ENCODE assay signal across 16 cellular contexts in the genomic region with DNA sequence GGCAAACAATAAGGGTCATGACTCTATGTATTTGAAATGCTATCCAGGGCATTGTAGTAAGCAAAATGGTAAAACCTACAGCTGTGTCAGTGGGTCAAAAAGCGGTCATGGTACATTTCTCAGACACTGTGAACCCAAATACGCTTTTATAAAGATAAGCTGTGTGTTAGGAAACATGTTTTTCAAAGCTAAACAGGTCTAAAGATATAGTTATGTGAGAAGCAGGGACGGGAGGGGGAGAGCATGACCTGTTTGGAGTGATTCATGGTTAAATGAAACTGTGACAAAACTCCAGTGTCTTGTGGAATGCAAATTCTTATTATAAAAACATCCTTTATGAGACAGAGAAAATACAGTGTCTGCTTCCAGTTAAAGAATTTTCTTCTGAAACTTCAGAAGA.
A peak's percentile ranks its signal among the peaks of the same experiment; 100 is the strongest.
DNase-seq lines count a peak whose midpoint lies in the region; ATAC-seq, FAIRE-seq and TF ChIP-seq lines count a peak whose summit lies in the region.
"Had no signal": no experiment of that assay in that cellular context is flagged by ENCODE, and none has a peak within 500 bp of the region (broad histone marks: within the 10 kb centered on the region; RNA-seq: fewer than 3 reads in every experiment).

No MANE protein-coding gene starts in this region.

- no peak overlapping the region for H2BK120ac ChIP-seq in mesendoderm (ENCODE audit: low read depth, low read length)

- RAD21 ChIA-PET in GM12878 (lab: Charles Lee; ENCODE audit: unreplicated experiment): no interaction called here

- no peak for TF ChIP-seq EP300 in GM12878 (IDR thresholded peaks at IDR 0.05; ENCODE audit: borderline replicate concordance in 1 of 2, control insufficient read depth in 1 of 2, low read depth in 2 of 2, low read length in 2 of 2)

- TF ChIP-seq POLR2A in GM12878 (IDR thresholded peaks at IDR 0.05; ENCODE audit: low read depth, low read length): no peak

- H3K36me3 ChIP-seq in GM12878 (ENCODE audit: control insufficient read depth in 2 of 2, insufficient read depth in 2 of 2, low read length in 1 of 2) (no peaks in the 10 kb centered on the region), skeletal muscle satellite cell (ENCODE audit: insufficient read depth, low read length) (no peaks in the 10 kb centered on the region), mesendoderm (ENCODE audit: control insufficient read depth, insufficient read depth, low read length) (no peaks in the 10 kb centered on the region)
- H3K36me3 ChIP-seq: gastroesophageal sphincter, pancreas had no signal

- in situ Hi-C loops in GM12878 (cut with MboI): no loop called here

- no peak overlapping the region for H3K4ac ChIP-seq in mesendoderm (ENCODE audit: low read depth, low read length)

- H3K56ac ChIP-seq in mesendoderm (ENCODE audit: low read length): no peak overlapping the region

- intact Hi-C loops in GM12878 (cut with micrococcal nuclease; ENCODE audit: unreplicated experiment): no loop called here

- SMC1A ChIA-PET in GM12878 (lab: Charles Lee; ENCODE audit: uncharacterized antibody, unreplicated experiment): interaction anchor here (1.5 to 1.7 kb wide), 3 partner anchors 10 to 14 kb away, joined by 4 to 8 read pairs (median 4); no protein-coding TSS in a partner anchor

- no peak overlapping the region for H2BK5ac ChIP-seq in mesendoderm (ENCODE audit: low read length)

- H2AFZ ChIP-seq in GM12878 (ENCODE audit: control insufficient read depth, low read depth, low read length): no peak overlapping the region

- H3K4me1 ChIP-seq in GM12878 (ENCODE audit: control insufficient read depth, insufficient read depth, low read length): no peaks in the 10 kb centered on the region
- H3K4me1 ChIP-seq in foreskin keratinocyte: peaks cover 13% of the 10 kb centered on the region
- H3K4me1 ChIP-seq in skeletal muscle satellite cell (ENCODE audit: control insufficient read depth, insufficient read depth, low read length): peaks cover 27% of the 10 kb centered on the region
- H3K4me1 ChIP-seq in mesendoderm (ENCODE audit: control insufficient read depth, low read depth, low read length): peaks cover 3% of the 10 kb centered on the region
- H3K4me1 ChIP-seq: gastroesophageal sphincter, pancreas, testis had no signal

- no peak for TF ChIP-seq RAD21 in GM12878 (IDR thresholded peaks at IDR 0.05; ENCODE audit: insufficient read depth, low read depth, low read length)

- H3K9me3 ChIP-seq in GM12878 (replicated peaks; ENCODE audit: control insufficient read depth, insufficient read depth, low read length): no peaks in the 10 kb centered on the region
- H3K9me3 ChIP-seq in skeletal muscle satellite cell (replicated peaks; ENCODE audit: low read length): no peaks in the 10 kb centered on the region
- H3K9me3 ChIP-seq: gastroesophageal sphincter, pancreas, testis had no signal

- CTCF ChIA-PET in GM12878 (lab: Yijun Ruan, JAX): interaction anchor here (1.3 to 1.8 kb wide), 2 partner anchors 21 to 38 kb away, joined by 4 to 6 read pairs; no protein-coding TSS in a partner anchor

- H3K4me2 ChIP-seq in GM12878 (ENCODE audit: control insufficient read depth, insufficient read depth): no peak overlapping the region
- peak overlapping the region; percentile 22 for H3K4me2 ChIP-seq in skeletal muscle satellite cell (ENCODE audit: low read length)
- H3K4me2 ChIP-seq in mesendoderm (ENCODE audit: low read length): no peak overlapping the region

- ATAC-seq in GM12878: peak; percentile 29; the same call in 1 of the 3 replicates
- peak; percentile 60 for ATAC-seq in foreskin keratinocyte
- ATAC-seq: gastroesophageal sphincter, pancreas, Right ventricle myocardium inferior had no signal

- POLR2A ChIA-PET in GM12878 (lab: Charles Lee): no interaction called here

- BruUV-seq in GM12878 (replicated peaks; lab: Mats Ljungman, UMichigan): no TSS peak

- H3K4me3 ChIP-seq in GM12878: no peak overlapping the region
- no peak overlapping the region for H3K4me3 ChIP-seq in skeletal muscle satellite cell (ENCODE audit: low read length)
- H3K4me3 ChIP-seq in mesendoderm (ENCODE audit: low read length): no peak overlapping the region
- H3K4me3 ChIP-seq: gastroesophageal sphincter, testis had no signal

- TF ChIP-seq CTCF in GM12878 (IDR thresholded peaks at IDR 0.05 in 2 of 3, conservative IDR thresholded peaks at IDR 0.05 in 1 of 3; ENCODE audit: control insufficient read depth in 2 of 3, extremely low read depth in 1 of 3, insufficient read depth in 1 of 3, low read depth in 3 of 3, low read length in 3 of 3) (no peak), foreskin keratinocyte (conservative IDR thresholded peaks at IDR 0.05) (no peak)

- no peak overlapping the region for H3K27ac ChIP-seq in GM12878 (ENCODE audit: control insufficient read depth, insufficient read depth)
- H3K27ac ChIP-seq in foreskin keratinocyte: peak overlapping the region; percentile 70
- H3K27ac ChIP-seq in mesendoderm (ENCODE audit: low read depth, low read length): no peak overlapping the region
- H3K27ac ChIP-seq: gastroesophageal sphincter, pancreas, testis had no signal

- no peak overlapping the region for H4K8ac ChIP-seq in mesendoderm (ENCODE audit: low read depth, low read length)

- H3K79me1 ChIP-seq in mesendoderm (ENCODE audit: low read length): no peaks in the 10 kb centered on the region

- H3K18ac ChIP-seq in mesendoderm (ENCODE audit: low read length): no peak overlapping the region

- no peaks in the 10 kb centered on the region for H3K27me3 ChIP-seq in GM12878 (replicated peaks in 1 of 2; ENCODE audit: control insufficient read depth in 2 of 2, insufficient read depth in 2 of 2, low read length in 1 of 2)
- no peaks in the 10 kb centered on the region for H3K27me3 ChIP-seq in foreskin keratinocyte
- H3K27me3 ChIP-seq in skeletal muscle satellite cell (ENCODE audit: control insufficient read depth, insufficient read depth, low read length): no peaks in the 10 kb centered on the region
- no peaks in the 10 kb centered on the region for H3K27me3 ChIP-seq in mesendoderm (ENCODE audit: insufficient read depth, low read length, poor library complexity)
- H3K27me3 ChIP-seq: gastroesophageal sphincter, pancreas, testis had no signal

- H3K23ac ChIP-seq in mesendoderm (ENCODE audit: low read length): no peak overlapping the region

- no peak overlapping the region for H2BK15ac ChIP-seq in mesendoderm (replicated peaks; ENCODE audit: low read depth)

- no peaks in the 10 kb centered on the region for H4K20me1 ChIP-seq in GM12878 (ENCODE audit: control insufficient read depth, insufficient read depth)

- no peak overlapping the region for H2AK5ac ChIP-seq in mesendoderm (ENCODE audit: low read length)

- 0% methylated on average over 3 of the region's 3 CpGs for WGBS in GM12878 (ENCODE audit: insufficient coverage, insufficient replicate concordance, low lambda C conversion rate, missing lambda C conversion rate)
- no CpG with 5 or more reads among the region's 3 CpGs for WGBS in mesendoderm (ENCODE audit: extremely low coverage, insufficient coverage, low lambda C conversion rate)

- DNase-seq in HT1080 (ENCODE audit: low read depth) (peak; percentile 41), GM12878 (ENCODE audit: low read depth, low spot score) (no peak), foreskin keratinocyte (peak; percentile 57 to 83), NCI-H345 (lab: John Stamatoyannopoulos, UW) (no peak), mesendoderm (no peak), NCI-H510A (lab: John Stamatoyannopoulos, UW) (no peak)
- DNase-seq: activated CD4-positive, alpha-beta T cell treated with anti-CD3 and anti-CD28 coated beads for 48 hours; DMS79 treated with DMSO at 0.1 percent for 48 hours; midbrain; NCI-H187 treated with DMSO at 0.1 percent for 48 hours; NCI-H82; pancreas; testis had no signal

- H3K9ac ChIP-seq in GM12878 (ENCODE audit: control insufficient read depth, insufficient read depth, low read length) (no peak overlapping the region), skeletal muscle satellite cell (ENCODE audit: low read depth, low read length) (peak overlapping the region; percentile 62), mesendoderm (ENCODE audit: low read length) (no peak overlapping the region)

- H4K5ac ChIP-seq in mesendoderm (ENCODE audit: low read length): no peak overlapping the region

- no peaks in the 10 kb centered on the region for H3K79me2 ChIP-seq in GM12878 (ENCODE audit: control insufficient read depth, insufficient read depth, low read length)
- H3K79me2 ChIP-seq in mesendoderm (ENCODE audit: control insufficient read depth, insufficient read depth, low read length): no peaks in the 10 kb centered on the region

- no peak for FAIRE-seq in GM12878 (lab: Jason Lieb, UNC)
- FAIRE-seq: pancreas had no signal

TF ChIP-seq in GM12878, 131 proteins besides CTCF, POLR2A, EP300 and RAD21 (continues in another document):
- no peak for TF ChIP-seq PAX8 (IDR thresholded peaks at IDR 0.05)
- TF ChIP-seq KLF5 (IDR thresholded peaks at IDR 0.05; ENCODE audit: partially characterized antibody): no peak
- no peak for TF ChIP-seq EZH2 (IDR thresholded peaks at IDR 0.05; ENCODE audit: borderline replicate concordance, control insufficient read depth, low read depth, low read length)
- TF ChIP-seq BACH1 (IDR thresholded peaks at IDR 0.05; ENCODE audit: borderline replicate concordance): no peak
- TF ChIP-seq GABPA (IDR thresholded peaks at IDR 0.05; ENCODE audit: low read depth): no peak
- no peak for TF ChIP-seq RELA (IDR thresholded peaks at IDR 0.05; ENCODE audit: borderline replicate concordance, partially characterized antibody)
- TF ChIP-seq MXI1 (IDR thresholded peaks at IDR 0.05; ENCODE audit: low read depth, low read length): no peak
- TF ChIP-seq TARDBP (IDR thresholded peaks at IDR 0.05; ENCODE audit: borderline replicate concordance): no peak
- TF ChIP-seq ZNF274 (IDR thresholded peaks at IDR 0.05; ENCODE audit: insufficient read depth, insufficient read length): no peak
- TF ChIP-seq WRNIP1 (IDR thresholded peaks at IDR 0.05; ENCODE audit: borderline replicate concordance, low read depth, low read length): no peak
- no peak for TF ChIP-seq SMAD5 (IDR thresholded peaks at IDR 0.05; ENCODE audit: low read depth)
- TF ChIP-seq, protein P1, sequence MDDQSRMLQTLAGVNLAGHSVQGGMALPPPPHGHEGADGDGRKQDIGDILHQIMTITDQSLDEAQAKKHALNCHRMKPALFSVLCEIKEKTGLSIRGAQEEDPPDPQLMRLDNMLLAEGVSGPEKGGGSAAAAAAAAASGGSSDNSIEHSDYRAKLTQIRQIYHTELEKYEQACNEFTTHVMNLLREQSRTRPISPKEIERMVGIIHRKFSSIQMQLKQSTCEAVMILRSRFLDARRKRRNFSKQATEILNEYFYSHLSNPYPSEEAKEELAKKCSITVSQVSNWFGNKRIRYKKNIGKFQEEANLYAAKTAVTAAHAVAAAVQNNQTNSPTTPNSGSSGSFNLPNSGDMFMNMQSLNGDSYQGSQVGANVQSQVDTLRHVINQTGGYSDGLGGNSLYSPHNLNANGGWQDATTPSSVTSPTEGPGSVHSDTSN (IDR thresholded peaks at IDR 0.05; ENCODE audit: insufficient replicate concordance, low read depth, low read length): no peak
- no peak for TF ChIP-seq SIX5 (IDR thresholded peaks at IDR 0.05; ENCODE audit: low read depth, low read length, severe bottlenecking)
- TF ChIP-seq ZZZ3 (IDR thresholded peaks at IDR 0.05; ENCODE audit: control insufficient read depth, insufficient read length, low read depth): no peak
- TF ChIP-seq RBBP5 (conservative IDR thresholded peaks at IDR 0.05): no peak

Comparison
In these comparisons a context has a peak if more than half of its experiments do, and no peak if none do; other contexts are left out.
1. DNase-seq: peak in HT1080 (single experiment) and foreskin keratinocyte (2 of 2); none in GM12878 (single experiment), NCI-H345 (single experiment), mesendoderm (single experiment) and NCI-H510A (single experiment).